ENCODE assay signal across 8 cellular contexts in genomic region chr6:130019796-130020105, GRCh38. TPM values are rescaled to one million over a fixed set of nuclear protein-coding genes. Genes with fewer than 3 reads are reported as not detected.
DNase-seq lines count a peak whose midpoint lies in the region; ATAC-seq and TF ChIP-seq lines count a peak whose summit lies in the region.

No MANE protein-coding gene starts in this region.

- no peaks in the 10 kb centered on the region for H3K79me2 ChIP-seq in OCI-LY1 (ENCODE audit: insufficient read depth, low read length)

- H3K4me3 ChIP-seq in OCI-LY1 (ENCODE audit: low read depth, low read length, poor library complexity, severe bottlenecking) (peak overlapping the region; percentile 83), ovary (peak overlapping the region; percentile 71)

- no peak overlapping the region for H2AFZ ChIP-seq in OCI-LY1 (ENCODE audit: low read length)

- no peaks in the 10 kb centered on the region for H3K36me3 ChIP-seq in ES-I3 (ENCODE audit: insufficient read depth, low read length)
- H3K36me3 ChIP-seq in OCI-LY1 (ENCODE audit: insufficient read depth, low read length) = peaks cover 2% of the 10 kb centered on the region; the same call in 1 of the 2 replicates
- H3K36me3 ChIP-seq in ovary = no peaks in the 10 kb centered on the region

- H4K20me1 ChIP-seq in OCI-LY1 (ENCODE audit: insufficient read depth, low read length) = no peaks in the 10 kb centered on the region; the same call in 1 of the 2 replicates

- no peaks in the 10 kb centered on the region for H3K9me2 ChIP-seq in OCI-LY1 (ENCODE audit: low read depth, low read length)

- H3K27ac ChIP-seq in OCI-LY1 (ENCODE audit: low read depth, low read length, poor library complexity, severe bottlenecking) = no peak overlapping the region
- H3K27ac ChIP-seq in ovary = peak overlapping the region; percentile 87 to 92

- H3K27me3 ChIP-seq in OCI-LY1 (ENCODE audit: insufficient read depth, low read length) (no peaks in the 10 kb centered on the region), ovary (no peaks in the 10 kb centered on the region)

- TF ChIP-seq CTCF in OCI-LY1 (IDR thresholded peaks at IDR 0.05; ENCODE audit: low read length) = no peak
- no peak for TF ChIP-seq CTCF in ovary (IDR thresholded peaks at IDR 0.05)

- no peak for TF ChIP-seq EP300 in ovary (IDR thresholded peaks at IDR 0.05)

- intact Hi-C loops in ovary (cut with DNase I) = loop anchor here in 1 of 4 donors (10.0 kb wide), 2 partner anchors 115 to 425 kb away; no protein-coding TSS in a partner anchor

- H3F3A ChIP-seq in OCI-LY1 (ENCODE audit: insufficient read depth, low read length) = no peaks in the 10 kb centered on the region; the same call in 1 of the 2 replicates

- no peak for ATAC-seq in GM21390 (IDR thresholded peaks at IDR 0.05; ENCODE audit: unreplicated experiment)

- TF ChIP-seq POLR2A in erythroblast (IDR thresholded peaks at IDR 0.05; ENCODE audit: low read length) = no peak
- TF ChIP-seq POLR2A in ovary (IDR thresholded peaks at IDR 0.05) = no peak

- H3K9me3 ChIP-seq in ES-I3 (ENCODE audit: control insufficient read depth, insufficient read depth, low read length) (no peaks in the 10 kb centered on the region), OCI-LY1 (ENCODE audit: low read length) (no peaks in the 10 kb centered on the region), ovary (no peaks in the 10 kb centered on the region)

- DNase-seq in erythroblast (lab: John Stamatoyannopoulos, UW) = peak; percentile 49 to 64
- no peak for DNase-seq in ovary
- DNase-seq in SKM-1 (lab: John Stamatoyannopoulos, UW; ENCODE audit: unreplicated experiment) = no peak
- DNase-seq in cerebellar cortex (ENCODE audit: low spot score) = no peak
- no peak for DNase-seq in NCI-H510A (lab: John Stamatoyannopoulos, UW)

- H3K9ac ChIP-seq in ES-I3 (ENCODE audit: low read depth, low read length) = peak overlapping the region; percentile 97
- peak overlapping the region; percentile 86 for H3K9ac ChIP-seq in OCI-LY1 (ENCODE audit: low read length)

- H3K4me2 ChIP-seq in OCI-LY1 (ENCODE audit: low read length) = peak overlapping the region; percentile 76

- 0 to 1% (median 1%) methylated on average over 41 to 55 of the region's 59 CpGs for WGBS in ovary, 3 donors

- H3K4me1 ChIP-seq in ES-I3 (ENCODE audit: insufficient read depth, low read length) (no peaks in the 10 kb centered on the region; the same call in 1 of the 2 replicates), OCI-LY1 (ENCODE audit: insufficient read depth, low read length, severe bottlenecking) (peaks cover 8% of the 10 kb centered on the region), ovary (ENCODE audit: insufficient read depth) (no peaks in the 10 kb centered on the region)

RNA-seq across cellular contexts. Expression of gene L3MBTL3, which starts 1.4 kb away (rescaled TPM):
- 10 to 100 TPM in 6 of 7 donors, 1 to 10 TPM in 1; 6.5 to 17.9 (median 14.1) TPM for total RNA-seq in ovary
- 10 to 100 TPM in 1 of 2 donors, 1 to 10 TPM in 1; 7.9 to 13.5 TPM for polyA plus RNA-seq in ovary

Comparison
In these comparisons a context has a peak if more than half of its experiments do, and no peak if none do; other contexts are left out.
1. DNase-seq: peak in erythroblast (2 of 2); none in ovary (0 of 5), SKM-1 (single experiment), cerebellar cortex (single experiment) and NCI-H510A (single experiment).